ENCODE assay signal across 21 cellular contexts in genomic region chr3:14545251-14545635, GRCh38. TPM values are rescaled to one million over a fixed set of nuclear protein-coding genes. Genes with fewer than 3 reads are reported as not detected.
"Had no signal": no experiment of that assay in that cellular context is flagged by ENCODE, and none has a peak within 500 bp of the region (broad histone marks: within the 10 kb centered on the region; RNA-seq: fewer than 3 reads in every experiment).

No MANE protein-coding gene starts in this region.

- ATAC-seq: HepG2, SK-N-SH treated with all-trans-retinoic acid at 6 μM for 48 hours had no signal

- H3K9me3 ChIP-seq: MG63 had no signal

- DNase-seq: IMR-90, Karpas-422, KG1, MG63, NCI-H1092 treated with DMSO at 0.1 percent for 48 hours, NCI-H1436, NCI-H187, NCI-H2029, NCI-H2081 treated with DMSO at 0.1 percent for 48 hours, NCI-H2171, NCI-H226, NCI-H446, NCI-H510A, NCI-H524 treated with DMSO at 0.1 percent for 48 hours, NCI-H69, NCI-H774, RPMI8226, SHP77 had no signal

- H3K36me3 ChIP-seq: MG63 had no signal

- H3K27me3 ChIP-seq: MG63 had no signal

- H3K4me3 ChIP-seq: MG63 had no signal

RNA-seq across cellular contexts. Expression of gene GRIP2, which starts 5.1 kb away (rescaled TPM):
- total RNA-seq: HT1080, IMR-90 had no signal
